ENCODE assay signal across 13 cellular contexts in genomic region chr6:111989743-111990142, GRCh38.
DNase-seq lines count a peak whose midpoint lies in the region; ATAC-seq and TF ChIP-seq lines count a peak whose summit lies in the region.
"Had no signal": no experiment of that assay in that cellular context is flagged by ENCODE, and none has a peak within 500 bp of the region (broad histone marks: within the 10 kb centered on the region; RNA-seq: fewer than 3 reads in every experiment).

No MANE protein-coding gene starts in this region.

- DNase-seq in kidney tubule cell (ENCODE audit: low spot score) (peak; percentile 35), mesothelial cell of epicardium (ENCODE audit: low spot score in 2 of 2, unreplicated experiment in 2 of 2) (no peak), hippocampal formation (lab: John Stamatoyannopoulos, UW) (no peak), G401 (ENCODE audit: low spot score) (no peak), NOMO-1 treated with DMSO at 0.1 percent for 48 hours (lab: John Stamatoyannopoulos, UW; ENCODE audit: unreplicated experiment) (no peak)
- DNase-seq: EL, Karpas-422, kidney glomerular epithelial cell, psoas muscle had no signal

- H3K27me3 Mint-ChIP-seq in mesothelial cell of epicardium (ENCODE audit: low read depth), result no peaks in the 10 kb centered on the region

- no peak overlapping the region for H3K27ac Mint-ChIP-seq in mesothelial cell of epicardium
- H3K27ac Mint-ChIP-seq: GM23338 had no signal

- in situ Hi-C loops in G401 (cut with HindIII; ENCODE audit: low sequenced_read_pairs), result no loop called here

- peaks cover 32% of the 10 kb centered on the region for H3K4me1 Mint-ChIP-seq in mesothelial cell of epicardium

- peaks cover 5% of the 10 kb centered on the region for H3K9me3 Mint-ChIP-seq in mesothelial cell of epicardium

- no peak for TF ChIP-seq CTCF in mesothelial cell of epicardium (IDR thresholded peaks at IDR 0.05; ENCODE audit: unreplicated experiment)

- peak; percentile 50 for ATAC-seq in GM18502 (IDR thresholded peaks at IDR 0.05; ENCODE audit: poor library complexity, unreplicated experiment)
- peak; percentile 70 for ATAC-seq in GM21515 (IDR thresholded peaks at IDR 0.05; ENCODE audit: unreplicated experiment)
- ATAC-seq in HG03558 (IDR thresholded peaks at IDR 0.05; ENCODE audit: extremely low read depth, unreplicated experiment), result peak; percentile 33
- ATAC-seq: GM23338, psoas muscle had no signal

- no peak overlapping the region for H3K4me3 Mint-ChIP-seq in mesothelial cell of epicardium
- H3K4me3 Mint-ChIP-seq: GM23338 had no signal

- H3K36me3 Mint-ChIP-seq in mesothelial cell of epicardium, result peaks cover 2% of the 10 kb centered on the region
